In genomic region chr10:22087365-22087738, GRCh38 we compare ENCODE assay signal across 1 cellular context.
TF ChIP-seq lines count a peak whose summit lies in the region.

No MANE protein-coding gene starts in this region.

TF ChIP-seq in WTC11, 78 proteins besides CTCF, POLR2A, EP300 and RAD21 (continued from another document):
- TF ChIP-seq, protein P1, sequence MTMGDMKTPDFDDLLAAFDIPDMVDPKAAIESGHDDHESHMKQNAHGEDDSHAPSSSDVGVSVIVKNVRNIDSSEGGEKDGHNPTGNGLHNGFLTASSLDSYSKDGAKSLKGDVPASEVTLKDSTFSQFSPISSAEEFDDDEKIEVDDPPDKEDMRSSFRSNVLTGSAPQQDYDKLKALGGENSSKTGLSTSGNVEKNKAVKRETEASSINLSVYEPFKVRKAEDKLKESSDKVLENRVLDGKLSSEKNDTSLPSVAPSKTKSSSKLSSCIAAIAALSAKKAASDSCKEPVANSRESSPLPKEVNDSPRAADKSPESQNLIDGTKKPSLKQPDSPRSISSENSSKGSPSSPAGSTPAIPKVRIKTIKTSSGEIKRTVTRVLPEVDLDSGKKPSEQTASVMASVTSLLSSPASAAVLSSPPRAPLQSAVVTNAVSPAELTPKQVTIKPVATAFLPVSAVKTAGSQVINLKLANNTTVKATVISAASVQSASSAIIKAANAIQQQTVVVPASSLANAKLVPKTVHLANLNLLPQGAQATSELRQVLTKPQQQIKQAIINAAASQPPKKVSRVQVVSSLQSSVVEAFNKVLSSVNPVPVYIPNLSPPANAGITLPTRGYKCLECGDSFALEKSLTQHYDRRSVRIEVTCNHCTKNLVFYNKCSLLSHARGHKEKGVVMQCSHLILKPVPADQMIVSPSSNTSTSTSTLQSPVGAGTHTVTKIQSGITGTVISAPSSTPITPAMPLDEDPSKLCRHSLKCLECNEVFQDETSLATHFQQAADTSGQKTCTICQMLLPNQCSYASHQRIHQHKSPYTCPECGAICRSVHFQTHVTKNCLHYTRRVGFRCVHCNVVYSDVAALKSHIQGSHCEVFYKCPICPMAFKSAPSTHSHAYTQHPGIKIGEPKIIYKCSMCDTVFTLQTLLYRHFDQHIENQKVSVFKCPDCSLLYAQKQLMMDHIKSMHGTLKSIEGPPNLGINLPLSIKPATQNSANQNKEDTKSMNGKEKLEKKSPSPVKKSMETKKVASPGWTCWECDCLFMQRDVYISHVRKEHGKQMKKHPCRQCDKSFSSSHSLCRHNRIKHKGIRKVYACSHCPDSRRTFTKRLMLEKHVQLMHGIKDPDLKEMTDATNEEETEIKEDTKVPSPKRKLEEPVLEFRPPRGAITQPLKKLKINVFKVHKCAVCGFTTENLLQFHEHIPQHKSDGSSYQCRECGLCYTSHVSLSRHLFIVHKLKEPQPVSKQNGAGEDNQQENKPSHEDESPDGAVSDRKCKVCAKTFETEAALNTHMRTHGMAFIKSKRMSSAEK (CRISPR knock-in tag; IDR thresholded peaks at IDR 0.05; ENCODE audit: borderline replicate concordance): no peak
- TF ChIP-seq FOXP1 (CRISPR knock-in tag; IDR thresholded peaks at IDR 0.05; ENCODE audit: borderline replicate concordance) (no peak), MLX (CRISPR knock-in tag; IDR thresholded peaks at IDR 0.05) (no peak), ZNF416 (CRISPR knock-in tag; IDR thresholded peaks at IDR 0.05) (no peak), NFATC4 (CRISPR knock-in tag; IDR thresholded peaks at IDR 0.05) (no peak), RELA (CRISPR knock-in tag; IDR thresholded peaks at IDR 0.05; ENCODE audit: borderline replicate concordance) (no peak), ZBTB43 (CRISPR knock-in tag; IDR thresholded peaks at IDR 0.05) (no peak), GABPB1 (CRISPR knock-in tag; IDR thresholded peaks at IDR 0.05) (no peak), JUN (CRISPR knock-in tag; IDR thresholded peaks at IDR 0.05) (no peak), PRDM15 (CRISPR knock-in tag; IDR thresholded peaks at IDR 0.05) (no peak), SP1 (CRISPR knock-in tag; conservative IDR thresholded peaks at IDR 0.05) (no peak), ZNF263 (CRISPR knock-in tag; IDR thresholded peaks at IDR 0.05; ENCODE audit: low read depth) (no peak)
- TF ChIP-seq, protein P2, sequence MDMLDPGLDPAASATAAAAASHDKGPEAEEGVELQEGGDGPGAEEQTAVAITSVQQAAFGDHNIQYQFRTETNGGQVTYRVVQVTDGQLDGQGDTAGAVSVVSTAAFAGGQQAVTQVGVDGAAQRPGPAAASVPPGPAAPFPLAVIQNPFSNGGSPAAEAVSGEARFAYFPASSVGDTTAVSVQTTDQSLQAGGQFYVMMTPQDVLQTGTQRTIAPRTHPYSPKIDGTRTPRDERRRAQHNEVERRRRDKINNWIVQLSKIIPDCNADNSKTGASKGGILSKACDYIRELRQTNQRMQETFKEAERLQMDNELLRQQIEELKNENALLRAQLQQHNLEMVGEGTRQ (CRISPR knock-in tag; IDR thresholded peaks at IDR 0.05): no peak
- TF ChIP-seq, protein P3, sequence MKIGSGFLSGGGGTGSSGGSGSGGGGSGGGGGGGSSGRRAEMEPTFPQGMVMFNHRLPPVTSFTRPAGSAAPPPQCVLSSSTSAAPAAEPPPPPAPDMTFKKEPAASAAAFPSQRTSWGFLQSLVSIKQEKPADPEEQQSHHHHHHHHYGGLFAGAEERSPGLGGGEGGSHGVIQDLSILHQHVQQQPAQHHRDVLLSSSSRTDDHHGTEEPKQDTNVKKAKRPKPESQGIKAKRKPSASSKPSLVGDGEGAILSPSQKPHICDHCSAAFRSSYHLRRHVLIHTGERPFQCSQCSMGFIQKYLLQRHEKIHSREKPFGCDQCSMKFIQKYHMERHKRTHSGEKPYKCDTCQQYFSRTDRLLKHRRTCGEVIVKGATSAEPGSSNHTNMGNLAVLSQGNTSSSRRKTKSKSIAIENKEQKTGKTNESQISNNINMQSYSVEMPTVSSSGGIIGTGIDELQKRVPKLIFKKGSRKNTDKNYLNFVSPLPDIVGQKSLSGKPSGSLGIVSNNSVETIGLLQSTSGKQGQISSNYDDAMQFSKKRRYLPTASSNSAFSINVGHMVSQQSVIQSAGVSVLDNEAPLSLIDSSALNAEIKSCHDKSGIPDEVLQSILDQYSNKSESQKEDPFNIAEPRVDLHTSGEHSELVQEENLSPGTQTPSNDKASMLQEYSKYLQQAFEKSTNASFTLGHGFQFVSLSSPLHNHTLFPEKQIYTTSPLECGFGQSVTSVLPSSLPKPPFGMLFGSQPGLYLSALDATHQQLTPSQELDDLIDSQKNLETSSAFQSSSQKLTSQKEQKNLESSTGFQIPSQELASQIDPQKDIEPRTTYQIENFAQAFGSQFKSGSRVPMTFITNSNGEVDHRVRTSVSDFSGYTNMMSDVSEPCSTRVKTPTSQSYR (CRISPR knock-in tag; IDR thresholded peaks at IDR 0.05): no peak
- TF ChIP-seq, protein P4, sequence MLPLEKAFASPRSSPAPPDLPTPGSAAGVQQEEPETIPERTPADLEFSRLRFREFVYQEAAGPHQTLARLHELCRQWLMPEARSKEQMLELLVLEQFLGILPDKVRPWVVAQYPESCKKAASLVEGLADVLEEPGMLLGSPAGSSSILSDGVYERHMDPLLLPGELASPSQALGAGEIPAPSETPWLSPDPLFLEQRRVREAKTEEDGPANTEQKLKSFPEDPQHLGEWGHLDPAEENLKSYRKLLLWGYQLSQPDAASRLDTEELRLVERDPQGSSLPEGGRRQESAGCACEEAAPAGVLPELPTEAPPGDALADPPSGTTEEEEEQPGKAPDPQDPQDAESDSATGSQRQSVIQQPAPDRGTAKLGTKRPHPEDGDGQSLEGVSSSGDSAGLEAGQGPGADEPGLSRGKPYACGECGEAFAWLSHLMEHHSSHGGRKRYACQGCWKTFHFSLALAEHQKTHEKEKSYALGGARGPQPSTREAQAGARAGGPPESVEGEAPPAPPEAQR (CRISPR knock-in tag; IDR thresholded peaks at IDR 0.05): no peak
